Comparison of ENCODE assay signal across 24 cellular contexts in the genomic region with DNA sequence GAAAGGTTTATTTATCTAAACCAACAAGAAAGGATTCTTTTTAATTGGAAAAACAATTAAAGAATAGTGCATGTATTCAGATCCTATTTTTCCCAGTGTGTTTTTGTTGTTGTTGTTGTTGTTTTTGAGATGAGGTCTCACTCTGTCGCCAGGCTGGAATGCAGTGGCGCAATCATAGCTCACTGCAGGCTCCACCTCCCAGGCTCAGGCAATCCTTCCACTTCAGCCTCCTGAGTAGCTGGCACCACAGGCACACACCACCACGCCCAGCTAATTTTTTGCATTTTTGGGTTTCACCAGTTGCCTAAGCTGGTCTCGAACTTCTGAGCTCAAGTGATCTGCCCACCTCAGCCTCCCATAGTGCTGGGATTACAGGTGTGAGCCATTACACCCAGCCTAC. TPM values are rescaled to one million over a fixed set of nuclear protein-coding genes. Genes with fewer than 3 reads are reported as not detected.
DNase-seq lines count a peak whose midpoint lies in the region; ATAC-seq and TF ChIP-seq lines count a peak whose summit lies in the region.
"Had no signal": no experiment of that assay in that cellular context is flagged by ENCODE, and none has a peak within 500 bp of the region (broad histone marks: within the 10 kb centered on the region; RNA-seq: fewer than 3 reads in every experiment).

No MANE protein-coding gene starts in this region.

- no peaks in the 10 kb centered on the region for H3K27me3 Mint-ChIP-seq in activated CD8-positive, alpha-beta memory T cell treated with anti-CD3 and anti-CD28 coated beads, Interleukin-2, amount 10 ng/mL, durations not matched to agents 7 days and 5 days

- CTCF ChIA-PET in activated CD8-positive, alpha-beta memory T cell treated with anti-CD3 and anti-CD28 coated beads, Interleukin-2, amount 10 ng/mL, durations not matched to agents 7 days and 5 days (lab: Charles Lee): interaction anchor here (1.0 to 4.9 kb wide), 8 partner anchors 10 to 324 kb away, joined by 3 to 63 read pairs (median 6); a partner anchor contains a TSS

- peak; percentile 32 for DNase-seq in activated CD8-positive, alpha-beta memory T cell treated with anti-CD3 and anti-CD28 coated beads for 24 hours
- DNase-seq in activated CD8-positive, alpha-beta memory T cell treated with anti-CD3 and anti-CD28 coated beads, Interleukin-2, amount 10 ng/mL, durations not matched to agents 7 days and 5 days: no peak
- DNase-seq in SW480 (ENCODE audit: low spot score) (peak; percentile 9), foreskin fibroblast (peak; percentile 11 to 46), upper lobe of right lung (peak; percentile 44)
- DNase-seq in NK-92 treated with Interleukin-12 subunit alpha and Interleukin-12 subunit beta, amount 100 ng/mL, for 24 hours (lab: John Stamatoyannopoulos, UW): no peak
- no peak for DNase-seq in activated CD4-positive, alpha-beta T cell treated with anti-CD3 and anti-CD28 coated beads, Interleukin-2, amount 50 U/mL, for 4 hours
- DNase-seq: activated CD4-positive, alpha-beta T cell treated with anti-CD3 and anti-CD28 coated beads for 4 hours; BE2C; cerebellar nuclear complex; COR-L47; DND-41; H9; NCI-H1048; NCI-H187 treated with DMSO at 0.1 percent for 48 hours; occipital lobe; spleen; stimulated activated CD4-positive, alpha-beta T cell treated with anti-CD3 and anti-CD28 coated beads, Interleukin-4, amount 100 ng/mL, for 1 hour; stimulated activated naive CD4-positive, alpha-beta T cell treated with Interleukin-2 at 50 U/mL for 16 hours had no signal

- ATAC-seq in activated CD8-positive, alpha-beta memory T cell treated with anti-CD3 and anti-CD28 coated beads, Interleukin-2, amount 10 ng/mL, durations not matched to agents 7 days and 5 days: no peak
- no peak for ATAC-seq in upper lobe of right lung
- no peak for ATAC-seq in GM21447 (IDR thresholded peaks at IDR 0.05; ENCODE audit: unreplicated experiment)

- peaks cover 5% of the 10 kb centered on the region for H3K4me1 Mint-ChIP-seq in activated CD8-positive, alpha-beta memory T cell treated with anti-CD3 and anti-CD28 coated beads, Interleukin-2, amount 10 ng/mL, durations not matched to agents 7 days and 5 days

- no peaks in the 10 kb centered on the region for H3K9me3 ChIP-seq in upper lobe of right lung
- H3K9me3 ChIP-seq: BE2C, spleen had no signal

- H3K4me3 Mint-ChIP-seq in activated CD8-positive, alpha-beta memory T cell treated with anti-CD3 and anti-CD28 coated beads, Interleukin-2, amount 10 ng/mL, durations not matched to agents 7 days and 5 days: no peak overlapping the region
- H3K4me3 Mint-ChIP-seq: activated naive CD8-positive, alpha-beta T cell; activated T-helper 1 cell treated with anti-CD3 and anti-CD28 coated beads, Interleukin-12 subunit alpha, Interleukin-12 subunit beta, Interleukin-2, Interleukin-4 antibody, amounts not matched to agents 30 ng/mL and 10 ng/mL and 1 ng/mL, durations not matched to agents 14 hours and 24 hours and 36 hours; H9 had no signal

- no peaks in the 10 kb centered on the region for H3K27me3 ChIP-seq in upper lobe of right lung
- H3K27me3 ChIP-seq: BE2C had no signal

- H3K27ac Mint-ChIP-seq in activated CD8-positive, alpha-beta memory T cell treated with anti-CD3 and anti-CD28 coated beads, Interleukin-2, amount 10 ng/mL, durations not matched to agents 7 days and 5 days: no peak overlapping the region
- H3K27ac Mint-ChIP-seq: activated naive CD8-positive, alpha-beta T cell; activated T-helper 1 cell treated with anti-CD3 and anti-CD28 coated beads, Interleukin-12 subunit alpha, Interleukin-12 subunit beta, Interleukin-2, Interleukin-4 antibody, amounts not matched to agents 30 ng/mL and 10 ng/mL and 1 ng/mL, durations not matched to agents 14 hours and 24 hours and 36 hours; H9 had no signal

- H3K27ac ChIP-seq in upper lobe of right lung: no peak overlapping the region
- H3K27ac ChIP-seq: 22Rv1, KMS-11, spleen had no signal

- no peaks in the 10 kb centered on the region for H3K4me1 ChIP-seq in upper lobe of right lung
- H3K4me1 ChIP-seq: BE2C had no signal

- intact Hi-C loops in upper lobe of right lung (cut with DNase I): no loop called here

- H3K9me3 Mint-ChIP-seq in activated CD8-positive, alpha-beta memory T cell treated with anti-CD3 and anti-CD28 coated beads, Interleukin-2, amount 10 ng/mL, durations not matched to agents 7 days and 5 days (ENCODE audit: low read depth): no peaks in the 10 kb centered on the region
- H3K9me3 Mint-ChIP-seq: activated T-helper 1 cell treated with anti-CD3 and anti-CD28 coated beads, Interleukin-12 subunit alpha, Interleukin-12 subunit beta, Interleukin-2, Interleukin-4 antibody, amounts not matched to agents 30 ng/mL and 10 ng/mL and 1 ng/mL, durations not matched to agents 14 hours and 24 hours and 36 hours; H9 had no signal

- H3K4me3 ChIP-seq in foreskin fibroblast (ENCODE audit: low read depth in 1 of 2, low read length in 2 of 2) (no peak overlapping the region), upper lobe of right lung (no peak overlapping the region)
- H3K4me3 ChIP-seq: spleen had no signal

- no peaks in the 10 kb centered on the region for H3K36me3 ChIP-seq in upper lobe of right lung
- H3K36me3 ChIP-seq: BE2C, spleen had no signal

- TF ChIP-seq CTCF in foreskin fibroblast (IDR thresholded peaks at IDR 0.05; ENCODE audit: low read depth, low read length) (no peak), upper lobe of right lung (IDR thresholded peaks at IDR 0.05) (no peak)

- H3K36me3 Mint-ChIP-seq in activated CD8-positive, alpha-beta memory T cell treated with anti-CD3 and anti-CD28 coated beads, Interleukin-2, amount 10 ng/mL, durations not matched to agents 7 days and 5 days: no peaks in the 10 kb centered on the region
- H3K36me3 Mint-ChIP-seq: activated naive CD8-positive, alpha-beta T cell had no signal

RNA-seq across cellular contexts. Expression of a gene that starts 22.1 kb away (rescaled TPM):
- 10 to 100 TPM; 42.5 to 48.4 TPM for total RNA-seq in activated CD8-positive, alpha-beta memory T cell treated with anti-CD3 and anti-CD28 coated beads, Interleukin-2, amount 10 ng/mL, durations not matched to agents 7 days and 5 days
- total RNA-seq in upper lobe of right lung: 0.35 TPM

Comparison
In these comparisons a context has a peak if more than half of its experiments do, and no peak if none do; other contexts are left out.
1. DNase-seq: peak in activated CD8-positive, alpha-beta memory T cell treated with anti-CD3 and anti-CD28 coated beads for 24 hours (single experiment), SW480 (single experiment), foreskin fibroblast (2 of 2) and upper lobe of right lung (single experiment); none in activated CD8-positive, alpha-beta memory T cell treated with anti-CD3 and anti-CD28 coated beads, Interleukin-2, amount 10 ng/mL, durations not matched to agents 7 days and 5 days (single experiment), NK-92 treated with Interleukin-12 subunit alpha and Interleukin-12 subunit beta, amount 100 ng/mL, for 24 hours (single experiment) and activated CD4-positive, alpha-beta T cell treated with anti-CD3 and anti-CD28 coated beads, Interleukin-2, amount 50 U/mL, for 4 hours (0 of 2).
2. RNA of a gene that starts 22.1 kb away (total RNA-seq): 42.5 to 48.4 TPM in activated CD8-positive, alpha-beta memory T cell treated with anti-CD3 and anti-CD28 coated beads, Interleukin-2, amount 10 ng/mL, durations not matched to agents 7 days and 5 days; 0.35 TPM in upper lobe of right lung (single experiment); every median in the first group is over 10 times any median in the second.